21 cellular contexts compared by ENCODE assay signal in the genomic region with DNA sequence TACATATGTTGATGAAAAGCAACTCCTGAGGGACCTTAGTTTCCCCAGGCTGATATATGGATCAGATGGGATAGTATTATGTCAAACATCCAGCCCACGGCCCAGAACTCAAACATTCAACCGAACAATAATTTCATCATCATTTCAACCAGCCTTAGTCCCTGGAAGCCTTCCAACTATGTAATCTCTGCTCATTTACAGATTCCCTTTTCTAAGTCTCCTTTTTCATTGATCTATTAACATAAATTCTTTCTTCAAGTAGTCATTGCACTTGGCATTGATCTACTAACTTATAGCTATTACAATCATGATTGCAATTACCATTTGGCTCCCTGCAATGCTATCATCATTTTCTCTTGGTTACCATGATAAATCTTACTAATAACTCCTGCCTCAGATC.
DNase-seq lines count a peak whose midpoint lies in the region; ATAC-seq and TF ChIP-seq lines count a peak whose summit lies in the region.
"Had no signal": no experiment of that assay in that cellular context is flagged by ENCODE, and none has a peak within 500 bp of the region (broad histone marks: within the 10 kb centered on the region; RNA-seq: fewer than 3 reads in every experiment).

No MANE protein-coding gene starts in this region.

- no peak for TF ChIP-seq CTCF in fibroblast of the aortic adventitia (IDR thresholded peaks at IDR 0.05; ENCODE audit: insufficient read depth, low read length)
- no peak for TF ChIP-seq CTCF in gastroesophageal sphincter (IDR thresholded peaks at IDR 0.05)
- TF ChIP-seq CTCF in breast epithelium (IDR thresholded peaks at IDR 0.05): no peak

- H3K36me3 ChIP-seq in adipocyte (ENCODE audit: control insufficient read depth, insufficient read depth, low read length, severe bottlenecking) (no peaks in the 10 kb centered on the region), gastroesophageal sphincter (no peaks in the 10 kb centered on the region), breast epithelium (no peaks in the 10 kb centered on the region)
- H3K36me3 ChIP-seq: BLaER1 had no signal

- no peak overlapping the region for H3K9ac ChIP-seq in adipocyte (ENCODE audit: low read length)
- H3K9ac ChIP-seq: BLaER1 had no signal

- H3K27ac ChIP-seq in gastroesophageal sphincter (no peak overlapping the region), breast epithelium (no peak overlapping the region)
- H3K27ac ChIP-seq: 22Rv1, BLaER1, C4-2B had no signal

- H3K4me3 ChIP-seq in adipocyte (ENCODE audit: low read length): peak overlapping the region; percentile 24
- H3K4me3 ChIP-seq in fibroblast of the aortic adventitia (ENCODE audit: low read depth, low read length): no peak overlapping the region
- no peak overlapping the region for H3K4me3 ChIP-seq in gastroesophageal sphincter
- no peak overlapping the region for H3K4me3 ChIP-seq in breast epithelium
- H3K4me3 ChIP-seq: BLaER1, GM12878, GM23338 had no signal

- DNase-seq in adipocyte (ENCODE audit: low read depth) (peak; percentile 53), fibroblast of gingiva (ENCODE audit: low read depth) (peak; percentile 71), fibroblast of the aortic adventitia (ENCODE audit: low read depth) (peak; percentile 47), kidney tubule cell (ENCODE audit: low spot score) (peak; percentile 40), NCI-H187 (lab: John Stamatoyannopoulos, UW) (no peak), breast epithelium (ENCODE audit: low spot score in 2 of 2) (no peak)
- DNase-seq: Caco-2; CD4-positive, CD25-positive, alpha-beta regulatory T cell; CD8-positive, alpha-beta T cell; DMS79; EL; GDM1; H9 had no signal

- H3K27me3 ChIP-seq in adipocyte (replicated peaks; ENCODE audit: control insufficient read depth, insufficient read depth, low read length) (no peaks in the 10 kb centered on the region), gastroesophageal sphincter (no peaks in the 10 kb centered on the region), breast epithelium (no peaks in the 10 kb centered on the region)
- H3K27me3 ChIP-seq: BLaER1 had no signal

- H3K9me3 ChIP-seq in adipocyte (ENCODE audit: control insufficient read depth, low read length) (no peaks in the 10 kb centered on the region), gastroesophageal sphincter (no peaks in the 10 kb centered on the region), breast epithelium (no peaks in the 10 kb centered on the region)
- H3K9me3 ChIP-seq: BLaER1, Caco-2 had no signal

- TF ChIP-seq EP300 in gastroesophageal sphincter (IDR thresholded peaks at IDR 0.05): no peak

- no peak for TF ChIP-seq POLR2A in gastroesophageal sphincter (IDR thresholded peaks at IDR 0.05)
- no peak for TF ChIP-seq POLR2A in breast epithelium (IDR thresholded peaks at IDR 0.05)

- WGBS in gastroesophageal sphincter (ENCODE audit: low coverage in 1 of 2), 2 donors: 40 to 76% methylated on average over 1 to 2 of the region's 2 CpGs

- no peak for ATAC-seq in gastroesophageal sphincter
- no peak for ATAC-seq in HG03457 (IDR thresholded peaks at IDR 0.05; ENCODE audit: unreplicated experiment)
- ATAC-seq: CD8-positive, alpha-beta T cell; GM12878; GM23338; HCT116 had no signal

- intact Hi-C loops in breast epithelium (cut with DNase I; ENCODE audit: low total_unique reads): no loop called here

- H3K4me1 ChIP-seq in adipocyte (ENCODE audit: control insufficient read depth, insufficient read depth, low read length) (peaks cover 78% of the 10 kb centered on the region), gastroesophageal sphincter (peaks cover 0 to 20% (median 6%) of the 10 kb centered on the region in 3 donors), breast epithelium (no peaks in the 10 kb centered on the region)
- H3K4me1 ChIP-seq: BLaER1, Caco-2 had no signal

Comparison
In these comparisons a context has a peak if more than half of its experiments do, and no peak if none do; other contexts are left out.
1. DNase-seq: peak in adipocyte (single experiment), fibroblast of gingiva (single experiment), fibroblast of the aortic adventitia (single experiment) and kidney tubule cell (single experiment); none in NCI-H187 (0 of 2) and breast epithelium (0 of 2).